8 cellular contexts compared by ENCODE assay signal in the genomic region with DNA sequence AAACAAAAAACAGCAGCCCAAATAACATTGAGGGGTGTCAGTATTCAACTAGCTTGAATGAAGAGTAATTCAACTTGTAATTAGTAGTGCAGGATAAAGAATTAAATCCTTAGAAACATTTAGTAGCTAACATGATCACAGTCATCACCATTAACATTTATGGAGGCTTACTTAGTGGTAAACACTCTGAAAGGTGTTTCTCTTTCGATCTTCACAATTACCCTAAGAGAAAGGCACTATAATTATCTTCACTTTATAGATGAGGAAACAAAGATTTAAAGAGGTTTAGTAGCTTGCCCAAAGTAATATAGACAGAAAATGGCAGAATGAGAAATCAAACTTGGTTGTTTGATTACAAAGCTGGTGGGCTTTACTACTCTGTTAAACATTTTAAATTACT.
"Had no signal": no experiment of that assay in that cellular context is flagged by ENCODE, and none has a peak within 500 bp of the region (broad histone marks: within the 10 kb centered on the region; RNA-seq: fewer than 3 reads in every experiment).

No MANE protein-coding gene starts in this region.

- H3K36me3 ChIP-seq: SJSA1 had no signal

- H3K9me3 ChIP-seq: SJSA1 had no signal

- DNase-seq: KBM-7, NCI-H1417 treated with DMSO at 0.1 percent for 48 hours, NCI-H1694, NCI-H187 treated with DMSO at 0.1 percent for 48 hours, NCI-H526 treated with DMSO at 0.1 percent for 48 hours, SIG-M5 had no signal

- H3K4me3 ChIP-seq: SJSA1, SK-N-MC had no signal

- H3K4me1 ChIP-seq: SJSA1 had no signal
